In genomic region chr12:49219417-49220026, GRCh38 we compare ENCODE assay signal across 1 cellular context.
TF ChIP-seq lines count a peak whose summit lies in the region.

No MANE protein-coding gene starts in this region.

TF ChIP-seq in HCT116, 20 proteins besides CTCF, POLR2A, EP300 and RAD21 (continued from another document):
- TF ChIP-seq CEBPB (IDR thresholded peaks at IDR 0.05; ENCODE audit: low read depth) (no peak), MAX (IDR thresholded peaks at IDR 0.05) (no peak), REST (IDR thresholded peaks at IDR 0.05; ENCODE audit: low read depth) (no peak), SP1 (IDR thresholded peaks at IDR 0.05; ENCODE audit: low read depth) (no peak), FOSL1 (IDR thresholded peaks at IDR 0.05; ENCODE audit: low read depth) (no peak), ZFX (IDR thresholded peaks at IDR 0.05) (no peak), EZH2phosphoT487 (IDR thresholded peaks at IDR 0.05; ENCODE audit: borderline replicate concordance) (no peak), EGR1 (IDR thresholded peaks at IDR 0.05; ENCODE audit: low read depth) (no peak), CBX3 (IDR thresholded peaks at IDR 0.05; ENCODE audit: low read depth) (no peak)
